In the genomic region with DNA sequence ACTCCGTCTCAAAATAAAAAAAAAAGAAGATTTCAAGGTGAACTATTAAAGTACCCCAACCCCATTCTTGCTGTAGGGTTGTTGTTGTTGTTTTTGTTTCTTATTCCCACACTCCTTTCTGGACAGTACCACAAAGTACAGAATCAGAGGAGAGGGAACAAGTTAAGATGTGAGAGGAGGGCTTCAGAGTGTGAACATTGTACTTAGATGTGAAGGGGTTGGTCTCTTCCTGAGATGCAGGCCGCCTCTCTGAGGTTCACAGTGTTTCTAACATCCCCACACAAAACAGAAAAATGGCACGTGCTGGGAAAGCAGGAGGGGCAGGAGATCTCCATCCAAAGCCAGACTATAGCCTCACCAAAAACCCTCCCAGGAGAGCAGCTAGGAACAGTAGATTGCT, we compare ENCODE assay signal across 13 cellular contexts. TPM values are rescaled to one million over a fixed set of nuclear protein-coding genes. Genes with fewer than 3 reads are reported as not detected.
DNase-seq lines count a peak whose midpoint lies in the region; TF ChIP-seq lines count a peak whose summit lies in the region.
"Had no signal": no experiment of that assay in that cellular context is flagged by ENCODE, and none has a peak within 500 bp of the region (broad histone marks: within the 10 kb centered on the region; RNA-seq: fewer than 3 reads in every experiment).

No MANE protein-coding gene starts in this region.

- no peak for TF ChIP-seq CTCF in neural cell (IDR thresholded peaks at IDR 0.05; ENCODE audit: poor library complexity, severe bottlenecking)

- H3K4me1 ChIP-seq in ectodermal cell (ENCODE audit: control insufficient read depth, insufficient read depth, low read length), result peaks cover 25% of the 10 kb centered on the region

- WGBS in ectodermal cell, 2 experiments, result 69 to 84% methylated on average over 2 to 3 of the region's 3 CpGs

- H3K4me3 ChIP-seq in ectodermal cell (ENCODE audit: insufficient read depth, low read depth, low read length), result no peak overlapping the region
- no peak overlapping the region for H3K4me3 ChIP-seq in neural cell (ENCODE audit: low read length)
- H3K4me3 ChIP-seq: BLaER1 treated with 17β-estradiol and CSF1 and Interleukin-3, amounts not matched to agents 10 nM and 100 nM had no signal

- no peaks in the 10 kb centered on the region for H3F3A ChIP-seq in neural cell (ENCODE audit: insufficient read depth, low read length, poor library complexity, severe bottlenecking)

- no peaks in the 10 kb centered on the region for H3K9me2 ChIP-seq in neural cell (ENCODE audit: insufficient read depth, low read length)

- H3K27me3 ChIP-seq in ectodermal cell (ENCODE audit: control insufficient read depth, insufficient read depth, low read length, poor library complexity, severe bottlenecking) (no peaks in the 10 kb centered on the region), neural cell (ENCODE audit: insufficient read depth, low read depth, low read length) (no peaks in the 10 kb centered on the region)
- H3K27me3 ChIP-seq: BLaER1 treated with 17β-estradiol and CSF1 and Interleukin-3, amounts not matched to agents 10 nM and 100 nM had no signal

- no peak for TF ChIP-seq EP300 in neural cell (conservative IDR thresholded peaks at IDR 0.05; ENCODE audit: poor library complexity, severe bottlenecking)

- peak overlapping the region; percentile 50 for H3K27ac ChIP-seq in ectodermal cell (ENCODE audit: insufficient read depth, low read depth, low read length, poor library complexity, severe bottlenecking)
- H3K27ac ChIP-seq in neural cell (ENCODE audit: low read length), result peak overlapping the region; percentile 37
- H3K27ac ChIP-seq: BLaER1 treated with 17β-estradiol and CSF1 and Interleukin-3, amounts not matched to agents 10 nM and 100 nM had no signal

- H3K4me2 ChIP-seq in neural cell (ENCODE audit: low read length), result no peak overlapping the region
- H3K4me2 ChIP-seq: BLaER1 treated with 17β-estradiol and CSF1 and Interleukin-3, amounts not matched to agents 10 nM and 100 nM had no signal

- H3K9me3 ChIP-seq in ectodermal cell (ENCODE audit: control insufficient read depth, low read length) (no peaks in the 10 kb centered on the region), neural cell (ENCODE audit: low read length) (no peaks in the 10 kb centered on the region)

- H3K36me3 ChIP-seq in ectodermal cell (ENCODE audit: control insufficient read depth, insufficient read depth, low read length) (no peaks in the 10 kb centered on the region), neural cell (ENCODE audit: insufficient read depth, low read length) (no peaks in the 10 kb centered on the region)

- no peak overlapping the region for H2AFZ ChIP-seq in neural cell (ENCODE audit: low read depth, low read length)

- DNase-seq in NCI-H82 (lab: John Stamatoyannopoulos, UW), result peak; percentile 14
- DNase-seq in NCI-H82 treated with DMSO at 0.1 percent for 48 hours (lab: John Stamatoyannopoulos, UW; ENCODE audit: unreplicated experiment), result no peak
- DNase-seq in NCI-H524 treated with DMSO at 0.1 percent for 48 hours (lab: John Stamatoyannopoulos, UW), result no peak
- DNase-seq in LoVo (ENCODE audit: low spot score), result no peak
- DNase-seq in NCI-H1694 (lab: John Stamatoyannopoulos, UW), result no peak
- DNase-seq: ACHN; CD4-positive, CD25-positive, alpha-beta regulatory T cell; DMS53; GF-D8 had no signal

- peaks cover 47% of the 10 kb centered on the region for H3K79me2 ChIP-seq in neural cell (replicated peaks; ENCODE audit: insufficient read depth, low read length)

- H3K9ac ChIP-seq in neural cell (ENCODE audit: low read length), result no peak overlapping the region
- H3K9ac ChIP-seq: BLaER1 treated with 17β-estradiol and CSF1 and Interleukin-3, amounts not matched to agents 10 nM and 100 nM had no signal

- TF ChIP-seq RAD21 in neural cell (conservative IDR thresholded peaks at IDR 0.05), result no peak

- H4K20me1 ChIP-seq in neural cell (ENCODE audit: insufficient read depth), result peaks cover 5% of the 10 kb centered on the region

TF ChIP-seq in neural cell, 6 proteins besides CTCF, POLR2A, EP300 and RAD21:
- TF ChIP-seq TAF1 (IDR thresholded peaks at IDR 0.05; ENCODE audit: low read depth), result no peak
- TF ChIP-seq POLR2AphosphoS5 (IDR thresholded peaks at IDR 0.05), result no peak
- TF ChIP-seq, protein P1, sequence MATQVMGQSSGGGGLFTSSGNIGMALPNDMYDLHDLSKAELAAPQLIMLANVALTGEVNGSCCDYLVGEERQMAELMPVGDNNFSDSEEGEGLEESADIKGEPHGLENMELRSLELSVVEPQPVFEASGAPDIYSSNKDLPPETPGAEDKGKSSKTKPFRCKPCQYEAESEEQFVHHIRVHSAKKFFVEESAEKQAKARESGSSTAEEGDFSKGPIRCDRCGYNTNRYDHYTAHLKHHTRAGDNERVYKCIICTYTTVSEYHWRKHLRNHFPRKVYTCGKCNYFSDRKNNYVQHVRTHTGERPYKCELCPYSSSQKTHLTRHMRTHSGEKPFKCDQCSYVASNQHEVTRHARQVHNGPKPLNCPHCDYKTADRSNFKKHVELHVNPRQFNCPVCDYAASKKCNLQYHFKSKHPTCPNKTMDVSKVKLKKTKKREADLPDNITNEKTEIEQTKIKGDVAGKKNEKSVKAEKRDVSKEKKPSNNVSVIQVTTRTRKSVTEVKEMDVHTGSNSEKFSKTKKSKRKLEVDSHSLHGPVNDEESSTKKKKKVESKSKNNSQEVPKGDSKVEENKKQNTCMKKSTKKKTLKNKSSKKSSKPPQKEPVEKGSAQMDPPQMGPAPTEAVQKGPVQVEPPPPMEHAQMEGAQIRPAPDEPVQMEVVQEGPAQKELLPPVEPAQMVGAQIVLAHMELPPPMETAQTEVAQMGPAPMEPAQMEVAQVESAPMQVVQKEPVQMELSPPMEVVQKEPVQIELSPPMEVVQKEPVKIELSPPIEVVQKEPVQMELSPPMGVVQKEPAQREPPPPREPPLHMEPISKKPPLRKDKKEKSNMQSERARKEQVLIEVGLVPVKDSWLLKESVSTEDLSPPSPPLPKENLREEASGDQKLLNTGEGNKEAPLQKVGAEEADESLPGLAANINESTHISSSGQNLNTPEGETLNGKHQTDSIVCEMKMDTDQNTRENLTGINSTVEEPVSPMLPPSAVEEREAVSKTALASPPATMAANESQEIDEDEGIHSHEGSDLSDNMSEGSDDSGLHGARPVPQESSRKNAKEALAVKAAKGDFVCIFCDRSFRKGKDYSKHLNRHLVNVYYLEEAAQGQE (IDR thresholded peaks at IDR 0.05; ENCODE audit: borderline replicate concordance), result no peak
- no peak for TF ChIP-seq MXI1 (conservative IDR thresholded peaks at IDR 0.05; ENCODE audit: poor library complexity, severe bottlenecking)
- TF ChIP-seq SMC3 (conservative IDR thresholded peaks at IDR 0.05; ENCODE audit: poor library complexity), result no peak
- TF ChIP-seq EZH2 (IDR thresholded peaks at IDR 0.05; ENCODE audit: borderline replicate concordance, insufficient read depth, low read length, poor library complexity, severe bottlenecking), result no peak

RNA-seq across cellular contexts. Expression of gene ADD2, which starts 22.7 kb away (rescaled TPM):
- 63.9 TPM for polyA plus RNA-seq in ectodermal cell (2013, experiment 1 of 4)
- 68.8 TPM for polyA plus RNA-seq in ectodermal cell (2013, experiment 2 of 4)
- polyA plus RNA-seq in ectodermal cell (2013, experiment 3 of 4), result 55.3 TPM
- polyA plus RNA-seq in ectodermal cell (2013, experiment 4 of 4), result 57.5 TPM
- 52.5 and 73.6 TPM in 2 replicates for polyA plus RNA-seq in neural cell
- polyA minus RNA-seq in neural cell, result 260 and 262 TPM in 2 replicates

RNA-seq across cellular contexts. Expression of gene FIGLA, which starts 45.2 kb away (rescaled TPM):
- not detected for polyA plus RNA-seq in ectodermal cell (2013, experiment 1 of 4)
- polyA plus RNA-seq in ectodermal cell (2013, experiment 2 of 4), result not detected
- not detected for polyA plus RNA-seq in ectodermal cell (2013, experiment 3 of 4)
- polyA plus RNA-seq in ectodermal cell (2013, experiment 4 of 4), result not detected
- polyA plus RNA-seq in neural cell, result not detected in 2 replicates
- not detected in 2 replicates for polyA minus RNA-seq in neural cell
- polyA plus RNA-seq: CD4-positive, CD25-positive, alpha-beta regulatory T cell; HepG2 had no signal
